In the genomic region with DNA sequence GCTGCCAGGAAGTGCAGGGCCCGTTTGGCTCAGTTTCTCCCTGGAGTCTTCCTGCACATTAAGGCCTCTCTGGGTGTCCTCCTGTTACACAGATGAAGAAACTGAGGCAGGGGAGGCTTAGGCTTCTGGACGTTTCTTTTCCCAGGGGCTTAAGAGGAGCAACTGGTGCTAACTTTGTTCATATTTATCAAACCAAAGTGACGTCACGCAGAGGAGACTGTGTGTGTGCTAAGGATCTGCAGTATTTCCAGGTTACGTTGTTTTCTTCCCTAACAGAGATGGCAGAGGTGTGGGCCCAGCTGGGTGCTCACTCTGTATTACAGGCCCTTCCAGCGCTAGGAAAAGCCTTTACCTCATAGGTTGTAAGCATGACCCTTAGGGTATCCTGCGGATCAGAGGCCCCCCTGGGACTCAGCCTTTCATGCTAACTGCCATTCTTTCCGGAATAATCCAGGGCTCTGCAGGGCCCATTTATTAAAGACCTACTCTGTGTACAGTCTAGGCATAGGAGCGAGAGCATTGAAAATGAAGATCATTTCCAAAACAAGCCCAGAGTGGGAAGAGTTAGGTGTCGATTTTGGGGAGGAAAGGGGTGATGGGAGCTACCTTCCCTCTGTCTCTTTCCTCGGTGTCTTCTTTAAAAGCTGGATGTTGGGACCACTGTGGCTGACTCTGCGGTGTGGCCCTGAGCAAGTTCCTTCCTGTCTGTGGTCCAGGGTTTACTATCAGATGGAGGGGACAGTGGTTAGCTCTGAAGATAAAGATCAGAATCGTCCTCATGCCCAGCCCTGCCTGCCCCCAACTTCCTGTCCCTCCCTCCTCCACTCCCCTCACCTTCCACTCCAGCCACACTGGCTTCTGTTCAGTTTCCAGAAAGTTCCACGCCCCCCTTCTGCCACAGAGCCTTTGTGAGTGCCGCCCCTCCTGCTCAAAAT, we compare ENCODE assay signal across 14 cellular contexts. TPM values are rescaled to one million over a fixed set of nuclear protein-coding genes. Genes with fewer than 3 reads are reported as not detected.
A peak's percentile ranks its signal among the peaks of the same experiment; 100 is the strongest.
DNase-seq lines count a peak whose midpoint lies in the region; ATAC-seq and TF ChIP-seq lines count a peak whose summit lies in the region.
"Had no signal": no experiment of that assay in that cellular context is flagged by ENCODE, and none has a peak within 500 bp of the region (broad histone marks: within the 10 kb centered on the region; RNA-seq: fewer than 3 reads in every experiment).

No MANE protein-coding gene starts in this region.

- no peaks in the 10 kb centered on the region for H3K27me3 Mint-ChIP-seq in naive B cell

- peak overlapping the region in 4 of 6 donors; percentile 63 to 81 (median 68) for H3K27ac Mint-ChIP-seq in naive B cell

- no peaks in the 10 kb centered on the region for H3K36me3 Mint-ChIP-seq in naive B cell

- in situ Hi-C loops in KBM-7 (cut with MboI; ENCODE audit: low pct_unique_long_range_greater_than_20kb, low sequenced_read_pairs), result loop anchor here (25.0 kb wide), 1 partner anchor 703 kb away; a partner anchor contains a TSS

- intact Hi-C loops in cardiac septum (cut with DNase I), result no loop called here

- H3K4me1 Mint-ChIP-seq in naive B cell, result peaks cover 28 to 61% (median 52%) of the 10 kb centered on the region in 3 donors

- H3K27ac ChIP-seq in VCaP, result peak overlapping the region; percentile 98
- H3K27ac ChIP-seq: ovary had no signal

- no peak for TF ChIP-seq CTCF in VCaP (conservative IDR thresholded peaks at IDR 0.05)

- DNase-seq in CMK (ENCODE audit: low read depth) (peak; percentile 97), KBM-7 (peak; percentile 93), naive B cell (no peak), cardiac septum (ENCODE audit: low spot score) (no peak), middle frontal gyrus (ENCODE audit: extremely low spot score, low spot score) (no peak)
- DNase-seq: anterior cingulate cortex, NCI-H446 treated with DMSO at 0.1 percent for 48 hours, ovary had no signal

- peak overlapping the region in 5 of 8 donors; percentile 3 to 77 (median 41) for H3K4me3 Mint-ChIP-seq in naive B cell

- ATAC-seq in naive B cell (ENCODE audit: low read depth in 2 of 2) (no peak), HG03139 (IDR thresholded peaks at IDR 0.05; ENCODE audit: unreplicated experiment) (no peak), GM18498 (IDR thresholded peaks at IDR 0.05; ENCODE audit: unreplicated experiment) (no peak)

- no peaks in the 10 kb centered on the region for H3K9me3 Mint-ChIP-seq in naive B cell

RNA-seq across cellular contexts. Expression of a gene that starts 4.6 kb away (rescaled TPM):
- 10 to 100 TPM; 37.7 to 51.6 (median 46.5) TPM for polyA plus RNA-seq in naive B cell (ENCODE audit: low read depth in 6 of 6)
- 17.4 TPM for total RNA-seq in cardiac septum

RNA-seq across cellular contexts. Expression of a gene that starts 21.5 kb away (rescaled TPM):
- polyA plus RNA-seq in naive B cell (ENCODE audit: low read depth in 6 of 6), result 1 to 10 TPM in 1 of 6 donors, not detected in 5; 2.9 TPM
- 2.3 TPM for total RNA-seq in cardiac septum
- total RNA-seq: Daoy; epithelial cell of proximal tubule; T-helper 1 cell treated with Interleukin-12 subunit alpha and Interleukin-12 subunit beta and Interleukin-4 antibody, amounts not matched to agents 30 ng/mL and 1 ng/mL, for 36 hours had no signal

RNA-seq across cellular contexts. Expression of a gene that starts 49.0 kb away (rescaled TPM):
- polyA plus RNA-seq in naive B cell (ENCODE audit: low read depth in 6 of 6), result under 1 TPM in 5 of 6 donors, not detected in 1; 0.04 to 0.09 (median 0.09) TPM
- total RNA-seq in cardiac septum, result 0.05 TPM

RNA-seq across cellular contexts. Expression of a gene that starts 59.6 kb away (rescaled TPM):
- 10 to 100 TPM; 43.6 to 75.4 (median 56.2) TPM for polyA plus RNA-seq in naive B cell (ENCODE audit: low read depth in 6 of 6)
- 25.0 TPM for total RNA-seq in cardiac septum

Comparison
In these comparisons a context has a peak if more than half of its experiments do, and no peak if none do; other contexts are left out.
1. DNase-seq: peak in CMK (single experiment) and KBM-7 (single experiment); none in naive B cell (single experiment), cardiac septum (single experiment) and middle frontal gyrus (single experiment).